In genomic region chr2:207163053-207163814, GRCh38 we compare ENCODE assay signal across 9 cellular contexts. TPM values are rescaled to one million over a fixed set of nuclear protein-coding genes. Genes with fewer than 3 reads are reported as not detected.
DNase-seq lines count a peak whose midpoint lies in the region; FAIRE-seq and TF ChIP-seq lines count a peak whose summit lies in the region.
"Had no signal": no experiment of that assay in that cellular context is flagged by ENCODE, and none has a peak within 500 bp of the region (broad histone marks: within the 10 kb centered on the region; RNA-seq: fewer than 3 reads in every experiment).

No MANE protein-coding gene starts in this region.

- TF ChIP-seq CTCF in breast epithelium (IDR thresholded peaks at IDR 0.05) (no peak), kidney (IDR thresholded peaks at IDR 0.05; ENCODE audit: borderline replicate concordance, extremely low read depth, insufficient read depth) (no peak), spleen (IDR thresholded peaks at IDR 0.05 in 8 of 11, conservative IDR thresholded peaks at IDR 0.05 in 3 of 11) (no peak)

- in situ Hi-C loops in G401 (cut with HindIII; ENCODE audit: low sequenced_read_pairs): no loop called here

- intact Hi-C loops in breast epithelium (cut with DNase I; ENCODE audit: low total_unique reads): no loop called here
- intact Hi-C loops in kidney (cut with DNase I): no loop called here
- intact Hi-C loops in spleen (cut with DNase I; ENCODE audit: low total_unique reads): loop anchor here (10.0 kb wide), 1 partner anchor 312 kb away; no protein-coding TSS in a partner anchor

- H3K27ac ChIP-seq in breast epithelium (peak overlapping the region; percentile 100), kidney (ENCODE audit: low read depth in 2 of 2, low read length in 2 of 2) (peak overlapping the region; percentile 91 to 94), spleen (peak overlapping the region; percentile 99 to 100 (median 100))

- H3K36me3 ChIP-seq in breast epithelium (no peaks in the 10 kb centered on the region), kidney (ENCODE audit: control insufficient read depth in 1 of 2, insufficient read depth in 2 of 2, low read length in 2 of 2) (no peaks in the 10 kb centered on the region), spleen (no peaks in the 10 kb centered on the region)

- H3K9ac ChIP-seq in kidney (ENCODE audit: low read length in 2 of 2): peak overlapping the region; percentile 63 to 95

- TF ChIP-seq POLR2A in breast epithelium (IDR thresholded peaks at IDR 0.05): no peak
- peak in 1 of 3 donors; percentile 34 for TF ChIP-seq POLR2A in spleen (IDR thresholded peaks at IDR 0.05)

- peak; percentile 65 for DNase-seq in G401 (ENCODE audit: low spot score)
- DNase-seq in NCI-H460 (ENCODE audit: extremely low read depth, low read depth): peak; percentile 27
- DNase-seq in breast epithelium (ENCODE audit: low spot score in 2 of 2): peak in 1 of 2 donors; percentile 77
- DNase-seq in kidney: peak; percentile 61
- no peak for DNase-seq in spleen
- no peak for DNase-seq in NAMALWA (ENCODE audit: low spot score)
- DNase-seq in NCI-H2081 treated with DMSO at 0.1 percent for 48 hours (lab: John Stamatoyannopoulos, UW): no peak
- DNase-seq in central memory CD4-positive, alpha-beta T cell: no peak

- H3K9me3 ChIP-seq in breast epithelium (no peaks in the 10 kb centered on the region), kidney (ENCODE audit: control insufficient read depth in 1 of 2, low read length in 2 of 2) (no peaks in the 10 kb centered on the region), spleen (no peaks in the 10 kb centered on the region)

- H3K4me1 ChIP-seq in breast epithelium (peaks cover 0 to 15% of the 10 kb centered on the region in 2 donors), kidney (ENCODE audit: control insufficient read depth in 1 of 2, insufficient read depth in 1 of 2, low read depth in 1 of 2, low read length in 2 of 2) (peaks cover 8 to 10% of the 10 kb centered on the region in 2 donors), spleen (peaks cover 11 to 80% (median 50%) of the 10 kb centered on the region in 6 donors)

- H3K27me3 ChIP-seq in breast epithelium (no peaks in the 10 kb centered on the region), spleen (replicated peaks in 1 of 7) (peaks cover 0 to 15% (median 0%) of the 10 kb centered on the region in 7 donors)

- WGBS in spleen, 5 donors: 28 to 39% (median 33%) methylated on average over 8 of the region's 8 CpGs

- H3K4me3 ChIP-seq in breast epithelium: peak overlapping the region; percentile 77 to 93 (median 90)
- H3K4me3 ChIP-seq in kidney (ENCODE audit: low read length in 2 of 2): peak overlapping the region; percentile 84 to 89
- H3K4me3 ChIP-seq in spleen: peak overlapping the region; percentile 51 to 73 (median 63)

- FAIRE-seq in kidney (lab: Jason Lieb, UNC): peak; percentile 23
- FAIRE-seq: TTC549 had no signal

RNA-seq across cellular contexts. Expression of gene KLF7, which starts 2.5 kb away (rescaled TPM):
- total RNA-seq in G401 (2014; rRNA removed; shearing (Covaris generic)): 1.2 and 1.7 TPM in 2 replicates
- total RNA-seq in NCI-H460 (2014; rRNA removed; shearing (Covaris generic)): 16.4 and 22.3 TPM in 2 replicates
- 5.2 and 13.6 TPM in 2 replicates for polyA plus RNA-seq in NCI-H460 (2014; cell fraction: nucleus; rRNA removed)
- total RNA-seq in breast epithelium (10 to 100 TPM; 21.0 to 40.7 (median 37.3) TPM), kidney (61.5 TPM), spleen (10 to 100 TPM; 23.6 to 74.4 (median 43.3) TPM)
- polyA plus RNA-seq in kidney (ENCODE audit: insufficient read depth, low read depth, low replicate concordance) (2.9 TPM), spleen (1 to 10 TPM; 2.9 to 3.8 (median 2.9) TPM)

Comparison
In these comparisons a context has a peak if more than half of its experiments do, and no peak if none do; other contexts are left out.
1. DNase-seq: peak in G401 (single experiment), NCI-H460 (single experiment) and kidney (single experiment); none in spleen (single experiment), NAMALWA (single experiment), NCI-H2081 treated with DMSO at 0.1 percent for 48 hours (single experiment) and central memory CD4-positive, alpha-beta T cell (single experiment).
2. Peak in every context shown above with its lines, with median percentiles within 50 percentile points of each other: H3K27ac ChIP-seq and H3K4me3 ChIP-seq.